In genomic region chr20:13430346-13431002, GRCh38 we compare ENCODE assay signal across 11 cellular contexts.
DNase-seq lines count a peak whose midpoint lies in the region; ATAC-seq and TF ChIP-seq lines count a peak whose summit lies in the region.
"Had no signal": no experiment of that assay in that cellular context is flagged by ENCODE, and none has a peak within 500 bp of the region (broad histone marks: within the 10 kb centered on the region; RNA-seq: fewer than 3 reads in every experiment).

No MANE protein-coding gene starts in this region.

- H3K27ac ChIP-seq in substantia nigra (ENCODE audit: low read depth, low read length, poor library complexity, severe bottlenecking) (no peak overlapping the region), ovary (no peak overlapping the region)
- H3K27ac ChIP-seq: skin epidermis, upper lobe of left lung had no signal

- no peak for TF ChIP-seq CTCF in ovary (IDR thresholded peaks at IDR 0.05)
- no peak for TF ChIP-seq CTCF in glutamatergic neuron (IDR thresholded peaks at IDR 0.05; ENCODE audit: partially characterized antibody, unreplicated experiment)

- DNase-seq in activated CD4-positive, alpha-beta T cell treated with anti-CD3 and anti-CD28 coated beads for 48 hours, result peak; percentile 56
- no peak for DNase-seq in activated CD4-positive, alpha-beta T cell treated with anti-CD3 and anti-CD28 coated beads for 4 hours
- peak; percentile 67 for DNase-seq in activated CD8-positive, alpha-beta memory T cell treated with anti-CD3 and anti-CD28 coated beads, Interleukin-2, amount 50 U/mL, for 48 hours
- DNase-seq in stimulated activated CD8-positive, alpha-beta memory T cell treated with anti-CD3 and anti-CD28 coated beads, Interleukin-2, amount 100 ng/mL, for 48 hours (ENCODE audit: low read depth in 2 of 2), result peak; percentile 23 to 47
- DNase-seq in substantia nigra (lab: John Stamatoyannopoulos, UW) (no peak), ovary (no peak), glutamatergic neuron (no peak)
- DNase-seq: endodermal cell had no signal

- no peaks in the 10 kb centered on the region for H3K9me3 ChIP-seq in ovary
- H3K9me3 ChIP-seq: upper lobe of left lung had no signal

- no peaks in the 10 kb centered on the region for H3K36me3 Mint-ChIP-seq in glutamatergic neuron (ENCODE audit: unreplicated experiment)

- intact Hi-C loops in ovary (cut with DNase I), result no loop called here

- H3K36me3 ChIP-seq in ovary, result no peaks in the 10 kb centered on the region

- H3K27ac Mint-ChIP-seq in glutamatergic neuron (ENCODE audit: unreplicated experiment), result no peak overlapping the region
- H3K27ac Mint-ChIP-seq: endodermal cell had no signal

- no peak for TF ChIP-seq POLR2A in ovary (IDR thresholded peaks at IDR 0.05)

- H3K4me1 Mint-ChIP-seq in glutamatergic neuron (ENCODE audit: low read depth, unreplicated experiment), result no peaks in the 10 kb centered on the region

- peak; percentile 72 for ATAC-seq in HG03469 (IDR thresholded peaks at IDR 0.05; ENCODE audit: unreplicated experiment)

- 91 to 93% (median 91%) methylated on average over 9 of the region's 9 CpGs for WGBS in ovary, 3 donors

- H3K4me1 ChIP-seq in ovary (ENCODE audit: insufficient read depth), result no peaks in the 10 kb centered on the region

- TF ChIP-seq EP300 in ovary (IDR thresholded peaks at IDR 0.05), result no peak

- H3K4me3 Mint-ChIP-seq in glutamatergic neuron (ENCODE audit: unreplicated experiment), result no peak overlapping the region
- H3K4me3 Mint-ChIP-seq: endodermal cell had no signal

- no peaks in the 10 kb centered on the region for H3K9me3 Mint-ChIP-seq in glutamatergic neuron (ENCODE audit: unreplicated experiment)
- H3K9me3 Mint-ChIP-seq: endodermal cell had no signal

- H3K4me3 ChIP-seq in ovary, result no peak overlapping the region
- H3K4me3 ChIP-seq: skin epidermis, upper lobe of left lung had no signal

- H3K27me3 ChIP-seq in ovary, result no peaks in the 10 kb centered on the region
- H3K27me3 ChIP-seq: upper lobe of left lung had no signal

- no peaks in the 10 kb centered on the region for H3K27me3 Mint-ChIP-seq in glutamatergic neuron (ENCODE audit: unreplicated experiment)

Comparison
In these comparisons a context has a peak if more than half of its experiments do, and no peak if none do; other contexts are left out.
1. DNase-seq: peak in activated CD4-positive, alpha-beta T cell treated with anti-CD3 and anti-CD28 coated beads for 48 hours (single experiment), activated CD8-positive, alpha-beta memory T cell treated with anti-CD3 and anti-CD28 coated beads, Interleukin-2, amount 50 U/mL, for 48 hours (single experiment) and stimulated activated CD8-positive, alpha-beta memory T cell treated with anti-CD3 and anti-CD28 coated beads, Interleukin-2, amount 100 ng/mL, for 48 hours (2 of 2); none in activated CD4-positive, alpha-beta T cell treated with anti-CD3 and anti-CD28 coated beads for 4 hours (0 of 2), substantia nigra (0 of 49), ovary (0 of 5) and glutamatergic neuron (single experiment).